21 cellular contexts compared by ENCODE assay signal in the genomic region with DNA sequence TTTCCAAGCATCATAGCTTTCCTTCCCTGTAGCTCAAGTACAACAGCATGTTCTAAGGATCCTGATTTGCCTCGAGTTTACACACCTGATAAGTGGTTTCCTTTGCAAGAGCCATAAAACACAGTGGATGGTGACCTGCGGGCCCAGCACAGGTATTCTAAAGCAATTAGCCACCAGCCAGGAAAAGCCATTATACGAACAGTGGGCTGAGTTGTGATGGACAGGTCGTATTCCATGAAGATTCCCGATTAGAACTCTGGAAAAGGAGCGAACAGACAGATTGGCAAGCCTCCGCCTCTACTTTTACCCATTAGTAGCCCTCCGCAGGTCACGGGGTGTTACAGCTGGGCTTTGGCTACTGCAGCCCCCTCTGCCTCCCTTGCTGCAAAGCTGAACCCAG.
"Had no signal": no experiment of that assay in that cellular context is flagged by ENCODE, and none has a peak within 500 bp of the region (broad histone marks: within the 10 kb centered on the region; RNA-seq: fewer than 3 reads in every experiment).

No MANE protein-coding gene starts in this region.

- DNase-seq: activated CD4-positive, alpha-beta T cell treated with anti-CD3 and anti-CD28 coated beads for 4 hours; activated CD4-positive, alpha-beta T cell treated with anti-CD3 and anti-CD28 coated beads, Interleukin-2, amount 50 U/mL, for 48 hours; activated CD4-positive, CD25-positive, alpha-beta regulatory T cell; activated naive CD4-positive, alpha-beta T cell treated with anti-CD3 and anti-CD28 coated beads for 36 hours; activated naive CD8-positive, alpha-beta T cell treated with anti-CD3 and anti-CD28 coated beads, Interleukin-2, amount 10 ng/mL, durations not matched to agents 7 days and 5 days; activated T-cell treated with anti-CD3 and anti-CD28 coated beads, Interleukin-2, amount 50 U/mL, for 48 hours; amniotic stem cell; colonic mucosa; dorsolateral prefrontal cortex; effector memory CD8-positive, alpha-beta T cell; hypothalamus; left ventricle myocardium superior; mammary epithelial cell; ovary; stimulated activated CD4-positive, alpha-beta T cell treated with anti-CD3 and anti-CD28 coated beads, Interleukin-4, amount 100 ng/mL, for 1 hour; stimulated activated naive CD4-positive, alpha-beta T cell; T1000; testis; upper lobe of left lung had no signal

- H3K4me3 ChIP-seq: colonic mucosa, dorsolateral prefrontal cortex, esophagus muscularis mucosa, ovary, prostate gland, testis, upper lobe of left lung had no signal

- H3K27me3 ChIP-seq: ovary, testis had no signal

- H3K9me3 ChIP-seq: colonic mucosa, esophagus muscularis mucosa, ovary, prostate gland, testis, upper lobe of left lung had no signal

- H3K36me3 ChIP-seq: colonic mucosa, esophagus muscularis mucosa, ovary, prostate gland, upper lobe of left lung had no signal

- H3K27ac ChIP-seq: colonic mucosa, dorsolateral prefrontal cortex, esophagus muscularis mucosa, ovary, prostate gland, testis, upper lobe of left lung had no signal

- H3K4me1 ChIP-seq: prostate gland had no signal

- ATAC-seq: effector memory CD8-positive, alpha-beta T cell; left ventricle myocardium superior had no signal
